In genomic region chr17:55446581-55447205, GRCh38 we compare ENCODE assay signal across 2 cellular contexts.
TF ChIP-seq lines count a peak whose summit lies in the region.

No MANE protein-coding gene starts in this region.

TF ChIP-seq in WTC11, 78 proteins besides CTCF, POLR2A, EP300 and RAD21:
- TF ChIP-seq PRRX2 (CRISPR knock-in tag; IDR thresholded peaks at IDR 0.05) = no peak
- TF ChIP-seq CBFB (CRISPR knock-in tag; IDR thresholded peaks at IDR 0.05; ENCODE audit: low read depth) = no peak
- TF ChIP-seq NR2C2 (CRISPR knock-in tag; IDR thresholded peaks at IDR 0.05) = no peak
- TF ChIP-seq GABPB1 (CRISPR knock-in tag; IDR thresholded peaks at IDR 0.05) = 0 out of 2 replicates have a peak, but pooled peaks have one; percentile 27
- TF ChIP-seq USF2 (CRISPR knock-in tag; IDR thresholded peaks at IDR 0.05) = no peak
- TF ChIP-seq AFF4 (CRISPR knock-in tag; IDR thresholded peaks at IDR 0.05; ENCODE audit: borderline replicate concordance) = no peak

TF ChIP-seq in HepG2, 621 proteins besides CTCF, POLR2A, EP300 and RAD21 (continues in another document):
- TF ChIP-seq JUNB (CRISPR knock-in tag; IDR thresholded peaks at IDR 0.05; ENCODE audit: borderline replicate concordance) (no peak), PTBP1 (IDR thresholded peaks at IDR 0.05; ENCODE audit: low read depth, low read length, poor library complexity, severe bottlenecking) (no peak), ASH2L (IDR thresholded peaks at IDR 0.05; ENCODE audit: insufficient read length, low read depth, low read length) (peak; percentile 19), RFX3 (CRISPR knock-in tag; IDR thresholded peaks at IDR 0.05) (no peak), SIX1 (CRISPR knock-in tag; IDR thresholded peaks at IDR 0.05; ENCODE audit: borderline replicate concordance) (peak; percentile 66), ZNF609 (CRISPR knock-in tag; IDR thresholded peaks at IDR 0.05; ENCODE audit: borderline replicate concordance) (peak; percentile 95), ZBTB10 (CRISPR knock-in tag; IDR thresholded peaks at IDR 0.05; ENCODE audit: borderline replicate concordance) (0 out of 2 replicates have a peak, but pooled peaks have one; percentile 13), KLF13 (CRISPR knock-in tag; IDR thresholded peaks at IDR 0.05) (no peak), POLR2G (IDR thresholded peaks at IDR 0.05; ENCODE audit: low read depth, low read length) (no peak; the same call in 1 of the 2 replicates), RBFOX2 (IDR thresholded peaks at IDR 0.05; ENCODE audit: low read depth, low read length) (peak; percentile 62), KLF9 (CRISPR knock-in tag; IDR thresholded peaks at IDR 0.05; ENCODE audit: low read depth) (peak; percentile 61; the same call in 1 of the 2 replicates), HCFC1 (IDR thresholded peaks at IDR 0.05; ENCODE audit: low read depth, low read length) (no peak), PHF21A (CRISPR knock-in tag; IDR thresholded peaks at IDR 0.05) (peak; percentile 88), ATRX (CRISPR knock-in tag; IDR thresholded peaks at IDR 0.05; ENCODE audit: borderline replicate concordance) (no peak), RFX5 (IDR thresholded peaks at IDR 0.05; ENCODE audit: low read depth, low read length) (no peak), SMARCE1 (IDR thresholded peaks at IDR 0.05; ENCODE audit: borderline replicate concordance) (no peak), ZNF674 (CRISPR knock-in tag; IDR thresholded peaks at IDR 0.05; ENCODE audit: low read depth) (no peak), PHF20 (CRISPR knock-in tag; IDR thresholded peaks at IDR 0.05) (no peak), ZNF282 (IDR thresholded peaks at IDR 0.05; ENCODE audit: partially characterized antibody) (no peak), LBX2 (CRISPR knock-in tag; IDR thresholded peaks at IDR 0.05; ENCODE audit: borderline replicate concordance) (no peak), AKNA (CRISPR knock-in tag; IDR thresholded peaks at IDR 0.05; ENCODE audit: borderline replicate concordance) (no peak), YEATS4 (CRISPR knock-in tag; IDR thresholded peaks at IDR 0.05; ENCODE audit: borderline replicate concordance) (peak; percentile 80), ZNF564 (CRISPR knock-in tag; IDR thresholded peaks at IDR 0.05) (no peak), ZNF253 (CRISPR knock-in tag; IDR thresholded peaks at IDR 0.05; ENCODE audit: borderline replicate concordance) (no peak), NFE2 (CRISPR knock-in tag; IDR thresholded peaks at IDR 0.05) (no peak), ZNF546 (CRISPR knock-in tag; conservative IDR thresholded peaks at IDR 0.05) (no peak), MAFG (CRISPR knock-in tag; IDR thresholded peaks at IDR 0.05) (no peak), E2F2 (CRISPR knock-in tag; IDR thresholded peaks at IDR 0.05; ENCODE audit: borderline replicate concordance) (no peak), CBX1 (IDR thresholded peaks at IDR 0.05; ENCODE audit: low read depth) (no peak), ZBTB33 (CRISPR knock-in tag; IDR thresholded peaks at IDR 0.05) (no peak), SRSF1 (optimal IDR thresholded peaks at IDR 0.05; ENCODE audit: low read depth, low read length) (no peak)
